Comparison of ENCODE assay signal across 10 cellular contexts in the genomic region with DNA sequence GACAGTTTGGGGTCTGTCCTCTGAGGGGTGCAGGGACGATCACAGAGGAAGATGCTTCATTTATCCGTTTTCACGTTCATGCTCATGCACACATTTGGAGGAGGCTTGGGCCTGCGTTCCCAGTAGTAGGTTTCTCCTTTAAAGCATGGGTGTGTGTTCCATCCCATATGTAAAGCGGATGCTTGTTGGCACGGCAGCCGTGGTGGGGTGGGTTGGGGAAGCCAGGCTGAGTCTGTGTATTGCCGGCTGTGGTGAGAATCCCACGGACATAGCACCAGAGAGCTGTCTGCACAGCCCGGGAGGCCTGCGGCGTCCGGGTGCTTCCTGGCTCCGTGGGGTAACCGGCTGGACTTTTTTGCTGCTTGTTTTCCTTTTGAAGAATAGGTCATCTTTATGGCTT. TPM values are rescaled to one million over a fixed set of nuclear protein-coding genes. Genes with fewer than 3 reads are reported as not detected.
DNase-seq lines count a peak whose midpoint lies in the region; ATAC-seq and TF ChIP-seq lines count a peak whose summit lies in the region.
"Had no signal": no experiment of that assay in that cellular context is flagged by ENCODE, and none has a peak within 500 bp of the region (broad histone marks: within the 10 kb centered on the region; RNA-seq: fewer than 3 reads in every experiment).

No MANE protein-coding gene starts in this region.

- peak overlapping the region; percentile 74 for H3K4me3 Mint-ChIP-seq in activated CD4-positive, alpha-beta T cell treated with anti-CD3 and anti-CD28 coated beads, Interleukin-2, amount 10 ng/mL, durations not matched to agents 24 days and 14 days
- peak overlapping the region; percentile 24 for H3K4me3 Mint-ChIP-seq in memory B cell

- H3K27ac Mint-ChIP-seq in activated CD4-positive, alpha-beta T cell treated with anti-CD3 and anti-CD28 coated beads, Interleukin-2, amount 10 ng/mL, durations not matched to agents 24 days and 14 days: no peak overlapping the region
- H3K27ac Mint-ChIP-seq in memory B cell: no peak overlapping the region
- H3K27ac Mint-ChIP-seq: CD14-positive monocyte had no signal

- no peak for TF ChIP-seq CTCF in cardiac fibroblast (IDR thresholded peaks at IDR 0.05; ENCODE audit: low read depth, low read length)
- no peak for TF ChIP-seq CTCF in tibial artery (IDR thresholded peaks at IDR 0.05)
- no peak for TF ChIP-seq CTCF in GM10266 (IDR thresholded peaks at IDR 0.05; ENCODE audit: control insufficient read depth, insufficient read depth, low read depth, missing control alignments)

- H3K27ac ChIP-seq in tibial artery: no peak overlapping the region
- H3K27ac ChIP-seq: cardiac muscle cell had no signal

- ATAC-seq in memory B cell (ENCODE audit: low read depth) (no peak), GM18907 (IDR thresholded peaks at IDR 0.05; ENCODE audit: unreplicated experiment) (no peak)

- H3K27me3 ChIP-seq in tibial artery: peaks cover 0 to 1% of the 10 kb centered on the region in 2 donors
- H3K27me3 ChIP-seq: cardiac muscle cell had no signal

- no peaks in the 10 kb centered on the region for H3K36me3 ChIP-seq in tibial artery
- H3K36me3 ChIP-seq: cardiac muscle cell had no signal

- peaks cover 4% of the 10 kb centered on the region for H3K4me1 Mint-ChIP-seq in activated CD4-positive, alpha-beta T cell treated with anti-CD3 and anti-CD28 coated beads, Interleukin-2, amount 10 ng/mL, durations not matched to agents 24 days and 14 days
- H3K4me1 Mint-ChIP-seq in memory B cell: peaks cover 5% of the 10 kb centered on the region

- no peaks in the 10 kb centered on the region for H3K9me3 Mint-ChIP-seq in activated CD4-positive, alpha-beta T cell treated with anti-CD3 and anti-CD28 coated beads, Interleukin-2, amount 10 ng/mL, durations not matched to agents 24 days and 14 days
- no peaks in the 10 kb centered on the region for H3K9me3 Mint-ChIP-seq in memory B cell

- intact Hi-C loops in activated CD4-positive, alpha-beta T cell treated with anti-CD3 and anti-CD28 coated beads, Interleukin-2, amount 10 ng/mL, durations not matched to agents 24 days and 14 days (cut with micrococcal nuclease): no loop called here
- intact Hi-C loops in tibial artery (cut with DNase I; ENCODE audit: low total_unique reads): no loop called here

- peaks cover 0 to 15% (median 9%) of the 10 kb centered on the region in 4 donors for H3K4me1 ChIP-seq in tibial artery

- H3K9me3 ChIP-seq in tibial artery: no peaks in the 10 kb centered on the region

- H3K27me3 Mint-ChIP-seq in activated CD4-positive, alpha-beta T cell treated with anti-CD3 and anti-CD28 coated beads, Interleukin-2, amount 10 ng/mL, durations not matched to agents 24 days and 14 days: peaks cover 8% of the 10 kb centered on the region
- H3K27me3 Mint-ChIP-seq in memory B cell: peaks cover 4% of the 10 kb centered on the region

- no peaks in the 10 kb centered on the region for H3K36me3 Mint-ChIP-seq in activated CD4-positive, alpha-beta T cell treated with anti-CD3 and anti-CD28 coated beads, Interleukin-2, amount 10 ng/mL, durations not matched to agents 24 days and 14 days (ENCODE audit: low read depth)
- no peaks in the 10 kb centered on the region for H3K36me3 Mint-ChIP-seq in memory B cell
- H3K36me3 Mint-ChIP-seq: CD14-positive monocyte had no signal

- H3K4me3 ChIP-seq in cardiac fibroblast (replicated peaks in 1 of 2; ENCODE audit: low read depth in 2 of 2, low read length in 2 of 2): peak overlapping the region; percentile 48 to 55
- peak overlapping the region; percentile 39 to 53 for H3K4me3 ChIP-seq in tibial artery
- H3K4me3 ChIP-seq: cardiac muscle cell had no signal

- DNase-seq in activated CD4-positive, alpha-beta T cell treated with anti-CD3 and anti-CD28 coated beads, Interleukin-2, amount 10 ng/mL, durations not matched to agents 24 days and 14 days: no peak
- DNase-seq in activated CD4-positive, alpha-beta T cell treated with anti-CD3 and anti-CD28 coated beads, Interleukin-2, amount 50 U/mL, for 4 hours: no peak
- DNase-seq in cardiac fibroblast (ENCODE audit: low read depth in 2 of 2) (peak in 1 of 2 donors; percentile 12), memory B cell (ENCODE audit: low spot score in 2 of 2) (no peak), tibial artery (no peak), GM10266 (ENCODE audit: extremely low spot score) (no peak), midbrain (lab: John Stamatoyannopoulos, UW) (no peak)

RNA-seq across cellular contexts. Expression of a gene that starts 0.4 kb away (rescaled TPM):
- total RNA-seq in activated CD4-positive, alpha-beta T cell treated with anti-CD3 and anti-CD28 coated beads, Interleukin-2, amount 10 ng/mL, durations not matched to agents 24 days and 14 days: 1.2 and 1.3 TPM in 2 replicates
